20 cellular contexts compared by ENCODE assay signal in genomic region chr1:194133152-194133551, GRCh38.
DNase-seq lines count a peak whose midpoint lies in the region; TF ChIP-seq lines count a peak whose summit lies in the region.
"Had no signal": no experiment of that assay in that cellular context is flagged by ENCODE, and none has a peak within 500 bp of the region (broad histone marks: within the 10 kb centered on the region; RNA-seq: fewer than 3 reads in every experiment).

No MANE protein-coding gene starts in this region.

- POLR2A ChIA-PET in MCF 10A (lab: Yijun Ruan, JAX) = no interaction called here

- no peaks in the 10 kb centered on the region for H3K27me3 Mint-ChIP-seq in MCF 10A (ENCODE audit: insufficient read depth, unreplicated experiment)
- H3K27me3 Mint-ChIP-seq: B cell; CD4-positive, CD25-positive, alpha-beta regulatory T cell had no signal

- no peaks in the 10 kb centered on the region for H3K79me2 ChIP-seq in SU-DHL-6 (ENCODE audit: insufficient read depth, low read length)

- no peaks in the 10 kb centered on the region for H3K27me3 ChIP-seq in breast epithelium
- no peaks in the 10 kb centered on the region for H3K27me3 ChIP-seq in SU-DHL-6 (ENCODE audit: low read length)
- H3K27me3 ChIP-seq: BLaER1 had no signal

- H3K9me3 ChIP-seq in breast epithelium (no peaks in the 10 kb centered on the region), SU-DHL-6 (ENCODE audit: insufficient read depth, low read length) (no peaks in the 10 kb centered on the region)
- H3K9me3 ChIP-seq: BLaER1, Caco-2, HAP-1 had no signal

- no peaks in the 10 kb centered on the region for H3K4me1 ChIP-seq in breast epithelium
- H3K4me1 ChIP-seq: BLaER1, Caco-2, HAP-1 had no signal

- CTCF ChIA-PET in MCF 10A (lab: Yijun Ruan, JAX) = interaction anchor here (0.6 to 0.8 kb wide), 2 partner anchors 161 to 430 kb away, joined by 3 to 5 read pairs; no protein-coding TSS in a partner anchor

- DNase-seq in DMS 273 (lab: John Stamatoyannopoulos, UW; ENCODE audit: unreplicated experiment) = peak; percentile 13
- DNase-seq in DMS 273 treated with DMSO at 0.1 percent for 48 hours (lab: John Stamatoyannopoulos, UW) = no peak
- peak; percentile 6 for DNase-seq in MCF 10A (ENCODE audit: unreplicated experiment)
- DNase-seq in breast epithelium (ENCODE audit: low spot score in 2 of 2) = no peak
- no peak for DNase-seq in SW480 (ENCODE audit: low spot score)
- no peak for DNase-seq in HuH-7 (ENCODE audit: low spot score)
- DNase-seq: Caco-2; CD4-positive, CD25-positive, alpha-beta regulatory T cell; CD8-positive, alpha-beta T cell; DMS53; DMS79 treated with DMSO at 0.1 percent for 48 hours; GF-D8; GOT3; HFFc6 had no signal

- H3K4me3 ChIP-seq in breast epithelium (no peak overlapping the region), SU-DHL-6 (ENCODE audit: insufficient read depth, low read length, poor library complexity, severe bottlenecking) (no peak overlapping the region)
- H3K4me3 ChIP-seq: BLaER1, HAP-1 had no signal

- H3K27ac ChIP-seq in breast epithelium = no peak overlapping the region
- H3K27ac ChIP-seq in SU-DHL-6 (ENCODE audit: low read depth, low read length) = peak overlapping the region; percentile 21; the same call in 1 of the 2 replicates
- H3K27ac ChIP-seq: 22Rv1, BLaER1, C4-2B had no signal

- intact Hi-C loops in MCF 10A (cut with micrococcal nuclease) (no loop called here), breast epithelium (cut with DNase I; ENCODE audit: low total_unique reads) (no loop called here)

- H3K9me3 Mint-ChIP-seq in MCF 10A (ENCODE audit: unreplicated experiment) = no peaks in the 10 kb centered on the region
- H3K9me3 Mint-ChIP-seq: CD8-positive, alpha-beta T cell; HFFc6 had no signal

- no peak overlapping the region for H3K4me3 Mint-ChIP-seq in MCF 10A (ENCODE audit: unreplicated experiment)
- H3K4me3 Mint-ChIP-seq: B cell; CD4-positive, CD25-positive, alpha-beta regulatory T cell; CD8-positive, alpha-beta T cell; HFFc6 had no signal

- no peaks in the 10 kb centered on the region for H3K9me2 ChIP-seq in SU-DHL-6 (replicated peaks; ENCODE audit: insufficient read depth, low read length)

- no TSS peak for BruUV-seq in MCF 10A (replicated peaks; lab: Mats Ljungman, UMichigan)

- no peak overlapping the region for H3K9ac ChIP-seq in SU-DHL-6 (ENCODE audit: low read length)
- H3K9ac ChIP-seq: BLaER1 had no signal

- H4K20me1 ChIP-seq in SU-DHL-6 (ENCODE audit: low read depth, low read length) = no peaks in the 10 kb centered on the region
- H4K20me1 ChIP-seq: BLaER1 had no signal

- H3K27ac Mint-ChIP-seq in MCF 10A (ENCODE audit: low read depth, unreplicated experiment) = no peak overlapping the region
- H3K27ac Mint-ChIP-seq: B cell; CD8-positive, alpha-beta T cell; HFFc6 had no signal

- peaks cover 13% of the 10 kb centered on the region; the same call in 1 of the 2 replicates for H3F3A ChIP-seq in SU-DHL-6 (ENCODE audit: insufficient read depth)

- H3K36me3 ChIP-seq in breast epithelium (no peaks in the 10 kb centered on the region), SU-DHL-6 (ENCODE audit: low read length) (no peaks in the 10 kb centered on the region)
- H3K36me3 ChIP-seq: BLaER1, HAP-1 had no signal

- no peak for TF ChIP-seq POLR2A in breast epithelium (IDR thresholded peaks at IDR 0.05)

- H2AFZ ChIP-seq in SU-DHL-6 (ENCODE audit: low read depth, low read length, severe bottlenecking) = peak overlapping the region; percentile 95

- TF ChIP-seq CTCF in MCF 10A (IDR thresholded peaks at IDR 0.05; ENCODE audit: unreplicated experiment) (no peak), breast epithelium (IDR thresholded peaks at IDR 0.05) (no peak), SU-DHL-6 (IDR thresholded peaks at IDR 0.05; ENCODE audit: insufficient read depth, low read length, poor library complexity, severe bottlenecking) (no peak)

- H3K4me2 ChIP-seq in SU-DHL-6 (ENCODE audit: low read depth, low read length, poor library complexity, severe bottlenecking) = peak overlapping the region; percentile 62
- H3K4me2 ChIP-seq: BLaER1 had no signal

- no peaks in the 10 kb centered on the region for H3K36me3 Mint-ChIP-seq in MCF 10A (ENCODE audit: insufficient read depth, unreplicated experiment)
- H3K36me3 Mint-ChIP-seq: CD4-positive, CD25-positive, alpha-beta regulatory T cell; CD8-positive, alpha-beta T cell had no signal

- H3K4me1 Mint-ChIP-seq in MCF 10A (ENCODE audit: insufficient read depth, unreplicated experiment) = no peaks in the 10 kb centered on the region
- H3K4me1 Mint-ChIP-seq: B cell had no signal

Comparison
In these comparisons a context has a peak if more than half of its experiments do, and no peak if none do; other contexts are left out.
1. DNase-seq: peak in DMS 273 (single experiment) and MCF 10A (single experiment); none in DMS 273 treated with DMSO at 0.1 percent for 48 hours (single experiment), breast epithelium (0 of 2), SW480 (single experiment) and HuH-7 (single experiment).